ENCODE assay signal across 17 cellular contexts in the genomic region with DNA sequence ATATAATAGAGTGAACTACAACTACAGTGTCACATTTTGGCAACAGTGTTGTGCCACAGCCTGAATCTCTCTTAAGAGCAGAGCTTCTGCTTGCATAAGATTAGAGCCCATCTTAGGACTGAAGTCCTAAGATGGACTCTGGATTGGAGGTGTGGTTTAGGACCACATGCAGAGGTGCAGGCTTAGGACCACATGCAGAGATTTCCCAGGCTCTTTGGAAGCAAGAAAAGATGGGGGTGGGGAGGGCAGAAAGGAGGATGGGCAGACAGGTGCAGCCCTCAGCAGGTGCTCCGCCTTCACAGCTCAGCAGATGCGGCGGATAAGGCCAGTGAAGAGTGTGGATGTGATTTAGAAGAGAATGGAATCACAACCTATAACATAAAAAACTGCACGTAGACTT.
DNase-seq lines count a peak whose midpoint lies in the region; FAIRE-seq and TF ChIP-seq lines count a peak whose summit lies in the region.
"Had no signal": no experiment of that assay in that cellular context is flagged by ENCODE, and none has a peak within 500 bp of the region (broad histone marks: within the 10 kb centered on the region; RNA-seq: fewer than 3 reads in every experiment).

No MANE protein-coding gene starts in this region.

- in situ Hi-C loops in G401 (cut with HindIII; ENCODE audit: low sequenced_read_pairs) = no loop called here

- H3K27me3 ChIP-seq in iPS-20b (ENCODE audit: insufficient read depth, low read length) (no peaks in the 10 kb centered on the region), PC-9 (ENCODE audit: insufficient read depth, low read depth) (no peaks in the 10 kb centered on the region)
- H3K27me3 ChIP-seq: MG63, SJSA1 had no signal

- BruUV-seq in PC-9 (replicated peaks; lab: Mats Ljungman, UMichigan) = no TSS peak

- H3K79me2 ChIP-seq in PC-9 (ENCODE audit: low read depth) = no peaks in the 10 kb centered on the region

- H3K9ac ChIP-seq in iPS-20b (ENCODE audit: low read depth, low read length) (peak overlapping the region; percentile 18; the same call in 1 of the 2 replicates), kidney (ENCODE audit: low read length in 2 of 2) (no peak overlapping the region)

- intact Hi-C loops in PC-9 (cut with micrococcal nuclease; ENCODE audit: unreplicated experiment) = no loop called here
- intact Hi-C loops in activated naive CD4-positive, alpha-beta T cell treated with anti-CD3 and anti-CD28 coated beads for 36 hours (cut with micrococcal nuclease) = no loop called here
- intact Hi-C loops in kidney (cut with DNase I) = no loop called here

- H3K9me3 ChIP-seq in iPS-20b (ENCODE audit: insufficient read depth, low read depth, low read length) (no peaks in the 10 kb centered on the region), PC-9 (ENCODE audit: insufficient read depth, low read depth) (no peaks in the 10 kb centered on the region), kidney (ENCODE audit: control insufficient read depth in 1 of 2, low read length in 2 of 2) (no peaks in the 10 kb centered on the region)
- H3K9me3 ChIP-seq: MG63, SJSA1 had no signal

- peak; percentile 68 for DNase-seq in G401 (ENCODE audit: low spot score)
- DNase-seq in NCI-H187 (lab: John Stamatoyannopoulos, UW) = peak; percentile 33 to 80
- DNase-seq in NCI-H748 treated with DMSO at 0.1 percent for 48 hours (lab: John Stamatoyannopoulos, UW) = peak; percentile 51
- no peak for DNase-seq in PC-9
- no peak for DNase-seq in activated naive CD4-positive, alpha-beta T cell (lab: John Stamatoyannopoulos, UW)
- DNase-seq in activated naive CD4-positive, alpha-beta T cell treated with anti-CD3 and anti-CD28 coated beads for 36 hours = no peak
- no peak for DNase-seq in kidney
- DNase-seq: activated CD4-positive, alpha-beta T cell treated with anti-CD3 and anti-CD28 coated beads for 4 hours; activated CD8-positive, alpha-beta memory T cell treated with anti-CD3 and anti-CD28 coated beads, Interleukin-2, amount 50 U/mL, for 48 hours; activated naive CD4-positive, alpha-beta T cell treated with anti-CD3 and anti-CD28 coated beads, Interleukin-2, amount 10 ng/mL, durations not matched to agents 7 days and 5 days; cortex of kidney; erythroblast; stimulated activated CD4-positive, alpha-beta T cell treated with anti-CD3 and anti-CD28 coated beads, Interleukin-2, amount 100 ng/mL, for 48 hours; T-helper 9 cell had no signal

- H3F3A ChIP-seq in PC-9 (ENCODE audit: insufficient read depth, low read depth) = no peaks in the 10 kb centered on the region

- H3K27me3 Mint-ChIP-seq in activated naive CD4-positive, alpha-beta T cell treated with anti-CD3 and anti-CD28 coated beads for 36 hours (ENCODE audit: low read depth) = no peaks in the 10 kb centered on the region
- H3K27me3 Mint-ChIP-seq: activated naive CD4-positive, alpha-beta T cell treated with anti-CD3 and anti-CD28 coated beads, Interleukin-2, amount 10 ng/mL, durations not matched to agents 7 days and 5 days had no signal

- no peak overlapping the region for H3K27ac ChIP-seq in iPS-20b (ENCODE audit: low read length)
- H3K27ac ChIP-seq in PC-9 = no peak overlapping the region
- H3K27ac ChIP-seq in kidney (ENCODE audit: low read depth in 2 of 2, low read length in 2 of 2) = no peak overlapping the region
- H3K27ac ChIP-seq: SJSA1 had no signal

- TF ChIP-seq CTCF in PC-9 (conservative IDR thresholded peaks at IDR 0.05) = no peak
- TF ChIP-seq CTCF in kidney (IDR thresholded peaks at IDR 0.05; ENCODE audit: borderline replicate concordance, extremely low read depth, insufficient read depth) = no peak

- H3K9me3 Mint-ChIP-seq in activated naive CD4-positive, alpha-beta T cell treated with anti-CD3 and anti-CD28 coated beads for 36 hours = no peaks in the 10 kb centered on the region
- H3K9me3 Mint-ChIP-seq: activated naive CD4-positive, alpha-beta T cell treated with anti-CD3 and anti-CD28 coated beads, Interleukin-2, amount 10 ng/mL, durations not matched to agents 7 days and 5 days had no signal

- peaks cover 22% of the 10 kb centered on the region for H3K36me3 Mint-ChIP-seq in activated naive CD4-positive, alpha-beta T cell treated with anti-CD3 and anti-CD28 coated beads for 36 hours (ENCODE audit: low read depth)

- H3K4me1 ChIP-seq in iPS-20b (ENCODE audit: insufficient read depth, low read length) = peaks cover 25% of the 10 kb centered on the region; the same call in 1 of the 2 replicates
- no peaks in the 10 kb centered on the region for H3K4me1 ChIP-seq in PC-9 (replicated peaks; ENCODE audit: insufficient read depth)
- H3K4me1 ChIP-seq in kidney (ENCODE audit: control insufficient read depth in 1 of 2, insufficient read depth in 1 of 2, low read depth in 1 of 2, low read length in 2 of 2) = no peaks in the 10 kb centered on the region

- CTCF ChIA-PET in PC-9 (lab: Charles Lee) = no interaction called here
- CTCF ChIA-PET in activated naive CD4-positive, alpha-beta T cell treated with anti-CD3 and anti-CD28 coated beads for 36 hours (lab: Charles Lee) = no interaction called here

- H2AFZ ChIP-seq in PC-9 = no peak overlapping the region

- POLR2A ChIA-PET in PC-9 (lab: Charles Lee; ENCODE audit: unreplicated experiment) = no interaction called here

- H3K4me2 ChIP-seq in PC-9 = no peak overlapping the region

- no peaks in the 10 kb centered on the region for H3K4me1 Mint-ChIP-seq in activated naive CD4-positive, alpha-beta T cell treated with anti-CD3 and anti-CD28 coated beads for 36 hours (ENCODE audit: low read depth)

- H3K4me3 ChIP-seq in iPS-20b (ENCODE audit: low read length) = peak overlapping the region; percentile 11; the same call in 1 of the 2 replicates
- no peak overlapping the region for H3K4me3 ChIP-seq in PC-9
- no peak overlapping the region for H3K4me3 ChIP-seq in kidney (ENCODE audit: low read length in 2 of 2)
- H3K4me3 ChIP-seq: MG63, SJSA1 had no signal

- no peak overlapping the region for H3K27ac Mint-ChIP-seq in activated naive CD4-positive, alpha-beta T cell treated with anti-CD3 and anti-CD28 coated beads for 36 hours
- H3K27ac Mint-ChIP-seq: activated naive CD4-positive, alpha-beta T cell treated with anti-CD3 and anti-CD28 coated beads, Interleukin-2, amount 10 ng/mL, durations not matched to agents 7 days and 5 days had no signal

- no peak for FAIRE-seq in kidney (lab: Jason Lieb, UNC)

- no peak overlapping the region for H3K4me3 Mint-ChIP-seq in activated naive CD4-positive, alpha-beta T cell treated with anti-CD3 and anti-CD28 coated beads for 36 hours
- H3K4me3 Mint-ChIP-seq: activated naive CD4-positive, alpha-beta T cell treated with anti-CD3 and anti-CD28 coated beads, Interleukin-2, amount 10 ng/mL, durations not matched to agents 7 days and 5 days had no signal

- H4K20me1 ChIP-seq in PC-9 (ENCODE audit: insufficient read depth) = no peaks in the 10 kb centered on the region

- no peaks in the 10 kb centered on the region for H3K9me2 ChIP-seq in PC-9 (ENCODE audit: insufficient read depth)

- H3K36me3 ChIP-seq in iPS-20b (ENCODE audit: insufficient read depth, low read depth, low read length) (peaks cover 19% of the 10 kb centered on the region; the same call in 1 of the 2 replicates), PC-9 (ENCODE audit: low read depth) (no peaks in the 10 kb centered on the region), kidney (ENCODE audit: control insufficient read depth in 1 of 2, insufficient read depth in 2 of 2, low read length in 2 of 2) (peaks cover 0 to 11% of the 10 kb centered on the region in 2 donors)
- H3K36me3 ChIP-seq: MG63 had no signal

Comparison
In these comparisons a context has a peak if more than half of its experiments do, and no peak if none do; other contexts are left out.
1. DNase-seq: peak in G401 (single experiment), NCI-H187 (2 of 2) and NCI-H748 treated with DMSO at 0.1 percent for 48 hours (single experiment); none in PC-9 (0 of 2), activated naive CD4-positive, alpha-beta T cell (0 of 4), activated naive CD4-positive, alpha-beta T cell treated with anti-CD3 and anti-CD28 coated beads for 36 hours (single experiment) and kidney (single experiment).